In the genomic region with DNA sequence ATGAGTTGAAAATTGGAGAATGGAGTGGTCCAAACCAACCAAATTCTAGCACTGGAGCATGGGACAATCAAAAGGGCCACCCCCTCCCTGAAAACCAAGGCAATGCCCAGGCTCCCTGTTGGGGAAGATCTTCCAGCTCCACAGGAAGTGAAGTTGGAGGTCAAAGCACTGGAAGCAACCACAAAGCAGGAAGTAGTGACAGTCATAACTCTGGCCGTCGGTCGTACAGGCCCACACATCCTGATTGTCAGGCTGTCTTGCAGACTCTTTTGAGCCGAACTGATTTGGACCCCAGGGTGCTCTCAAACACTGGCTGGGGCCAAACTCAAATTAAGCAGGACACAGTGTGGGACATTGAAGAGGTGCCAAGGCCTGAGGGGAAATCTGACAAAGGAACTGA, we compare ENCODE assay signal across 14 cellular contexts.
DNase-seq lines count a peak whose midpoint lies in the region; ATAC-seq, FAIRE-seq and TF ChIP-seq lines count a peak whose summit lies in the region.
"Had no signal": no experiment of that assay in that cellular context is flagged by ENCODE, and none has a peak within 500 bp of the region (broad histone marks: within the 10 kb centered on the region; RNA-seq: fewer than 3 reads in every experiment).

No MANE protein-coding gene starts in this region.

- no peak for FAIRE-seq in H1 (lab: Jason Lieb, UNC)
- FAIRE-seq: pancreas had no signal

- H3K9me3 ChIP-seq in right atrium auricular region (no peaks in the 10 kb centered on the region), H1 (ENCODE audit: insufficient read depth in 2 of 2, low read depth in 1 of 2, low read length in 1 of 2) (no peaks in the 10 kb centered on the region), testis (no peaks in the 10 kb centered on the region), stomach (no peaks in the 10 kb centered on the region)
- H3K9me3 ChIP-seq: pancreas had no signal

- ATAC-seq in left ventricle myocardium superior, result peak; percentile 25
- ATAC-seq in T-cell (replicated peaks in 1 of 4), result peak in 2 of 4 experiments; percentile 29 to 41
- no peak for ATAC-seq in GM19351 (IDR thresholded peaks at IDR 0.05; ENCODE audit: unreplicated experiment)

- no peak overlapping the region for H3K4ac ChIP-seq in H1 (replicated peaks; ENCODE audit: insufficient read length, low read depth, low read length)

- no peak overlapping the region for H2BK5ac ChIP-seq in H1 (ENCODE audit: low read depth, low read length)

- peaks cover 28% of the 10 kb centered on the region for H3K36me3 ChIP-seq in right atrium auricular region
- peaks cover 8 to 46% (median 30%) of the 10 kb centered on the region in 4 experiments; a peak in 7 of 8 replicates for H3K36me3 ChIP-seq in H1 (ENCODE audit: control insufficient read depth in 2 of 4, insufficient read depth in 4 of 4, low read length in 3 of 4)
- H3K36me3 ChIP-seq in testis (ENCODE audit: low read depth, missing control alignments), result no peaks in the 10 kb centered on the region
- peaks cover 14 to 80% (median 72%) of the 10 kb centered on the region in 4 donors for H3K36me3 ChIP-seq in stomach

- H2BK15ac ChIP-seq in H1 (ENCODE audit: low read length), result no peak overlapping the region

- peaks cover 3 to 19% of the 10 kb centered on the region in 2 experiments; a peak in 3 of 4 replicates for H3K79me2 ChIP-seq in H1 (ENCODE audit: control insufficient read depth in 1 of 2, insufficient read depth in 2 of 2, low read length in 2 of 2)

- no peak overlapping the region for H3K18ac ChIP-seq in H1 (ENCODE audit: extremely low read depth, low read length)

- TF ChIP-seq POLR2A in H1 (IDR thresholded peaks at IDR 0.05; ENCODE audit: control extremely low read depth in 1 of 2, low read depth in 2 of 2, low read length in 2 of 2) (no peak), testis (IDR thresholded peaks at IDR 0.05) (no peak), stomach (IDR thresholded peaks at IDR 0.05) (no peak)

- peak overlapping the region in 1 of 3 donors; percentile 38 for H3K4me3 Mint-ChIP-seq in T-cell

- no peak overlapping the region for H3K56ac ChIP-seq in H1 (replicated peaks; ENCODE audit: insufficient read length, low read depth, low read length)

- DNase-seq in left ventricle myocardium superior, result no peak
- DNase-seq in right atrium auricular region (ENCODE audit: low spot score), result no peak
- DNase-seq in T-cell, result no peak
- no peak for DNase-seq in H1 (ENCODE audit: low read depth in 1 of 2, low spot score in 2 of 2)
- DNase-seq in NCI-H2081 (lab: John Stamatoyannopoulos, UW), result no peak
- DNase-seq in testis, result no peak
- DNase-seq in stomach, result no peak
- DNase-seq: activated CD8-positive, alpha-beta memory T cell treated with anti-CD3 and anti-CD28 coated beads, Interleukin-2, amount 50 U/mL, for 48 hours; NCI-H524; pancreas; stimulated activated CD4-positive, alpha-beta T cell treated with anti-CD3 and anti-CD28 coated beads, Interleukin-4, amount 100 ng/mL, for 1 hour; substantia nigra had no signal

- no peak overlapping the region for H2AFZ ChIP-seq in H1 (ENCODE audit: low read length)

- POLR2A ChIA-PET in T-cell (lab: Charles Lee) (no interaction called here), H1 (lab: Charles Lee; ENCODE audit: partially characterized antibody) (no interaction called here)

- no peak overlapping the region for H3K23ac ChIP-seq in H1 (ENCODE audit: insufficient read length)

- TF ChIP-seq RAD21 in H1 (IDR thresholded peaks at IDR 0.05 in 1 of 2, conservative IDR thresholded peaks at IDR 0.05 in 1 of 2; ENCODE audit: low read depth in 2 of 2, low read length in 2 of 2), result no peak

- H3K9me3 Mint-ChIP-seq in T-cell, result no peaks in the 10 kb centered on the region

- CTCF ChIA-PET in T-cell (lab: Charles Lee) (interaction anchor here in 1 of 2 donors (0.7 kb wide), 1 partner anchor 10 kb away, joined by 6 read pairs; no protein-coding TSS in a partner anchor), H1 (lab: Charles Lee; ENCODE audit: partially characterized antibody) (no interaction called here)

- 91% methylated on average over 4 of the region's 4 CpGs; no CpG with 5 or more reads in 1 of the 2 experiments for WGBS in H1 (ENCODE audit: extremely low coverage in 1 of 2, insufficient coverage in 1 of 2, insufficient read length in 1 of 2, insufficient replicate concordance in 2 of 2, low coverage in 1 of 2, low lambda C conversion rate in 2 of 2, missing lambda C conversion rate in 1 of 2), 2 experiments
- 76 to 81% methylated on average over 3 to 4 of the region's 4 CpGs for WGBS in testis, 2 donors
- WGBS in stomach, 5 donors, result 47 to 81% (median 73%) methylated on average over 4 of the region's 4 CpGs

- peaks cover 2 to 9% of the 10 kb centered on the region in 2 experiments for H4K20me1 ChIP-seq in H1 (replicated peaks in 1 of 2; ENCODE audit: control insufficient read depth in 1 of 2, insufficient read depth in 2 of 2, low read length in 2 of 2)

- H3K9ac ChIP-seq in H1 (replicated peaks in 1 of 4; ENCODE audit: extremely low read depth in 1 of 4, low read depth in 3 of 4, low read length in 3 of 4), result no peak overlapping the region

- no peak overlapping the region for H4K5ac ChIP-seq in H1 (ENCODE audit: insufficient read length, low read depth, low read length)

- H3K4me1 ChIP-seq in right atrium auricular region (peaks cover 0 to 34% of the 10 kb centered on the region in 2 donors), H1 (replicated peaks in 1 of 4; ENCODE audit: control insufficient read depth in 3 of 4, insufficient read depth in 4 of 4, low read length in 3 of 4) (no peaks in the 10 kb centered on the region), testis (no peaks in the 10 kb centered on the region), stomach (peaks cover 0 to 29% (median 7%) of the 10 kb centered on the region in 4 donors)
- H3K4me1 ChIP-seq: pancreas had no signal

- H3K4me2 ChIP-seq in H1 (ENCODE audit: insufficient read depth in 1 of 2, low read depth in 2 of 2, low read length in 2 of 2), result no peak overlapping the region

- H3K27me3 Mint-ChIP-seq in T-cell, result no peaks in the 10 kb centered on the region

- H3K4me1 Mint-ChIP-seq in T-cell, result peaks cover 51 to 61% (median 51%) of the 10 kb centered on the region in 3 donors

- H3K4me3 ChIP-seq in right atrium auricular region (no peak overlapping the region), H1 (ENCODE audit: extremely low read depth in 1 of 4, insufficient read depth in 2 of 4, low read depth in 3 of 4, low read length in 4 of 4) (no peak overlapping the region), testis (no peak overlapping the region), stomach (no peak overlapping the region)
- H3K4me3 ChIP-seq: pancreas had no signal

- no peaks in the 10 kb centered on the region for H3K27me3 ChIP-seq in right atrium auricular region
- H3K27me3 ChIP-seq in H1 (replicated peaks in 1 of 4; ENCODE audit: control insufficient read depth in 3 of 4, extremely low read depth in 1 of 4, insufficient read depth in 3 of 4, low read length in 3 of 4), result no peaks in the 10 kb centered on the region
- H3K27me3 ChIP-seq in testis, result no peaks in the 10 kb centered on the region
- no peaks in the 10 kb centered on the region for H3K27me3 ChIP-seq in stomach
- H3K27me3 ChIP-seq: pancreas had no signal

- intact Hi-C loops in left ventricle myocardium superior (cut with micrococcal nuclease) (no loop called here), testis (cut with DNase I; ENCODE audit: low total_unique reads) (no loop called here), stomach (cut with DNase I; ENCODE audit: low total_unique reads) (no loop called here)

- peak overlapping the region; percentile 84 to 88 for H3K27ac Mint-ChIP-seq in T-cell

- no peak overlapping the region for H2BK12ac ChIP-seq in H1 (ENCODE audit: low read depth, low read length)

- no peak overlapping the region for H2BK20ac ChIP-seq in H1 (ENCODE audit: low read length)

- no peak overlapping the region for H4K91ac ChIP-seq in H1 (replicated peaks; ENCODE audit: insufficient read length, low read length)

- peak overlapping the region; percentile 65; the same call in 1 of the 2 replicates for H4K8ac ChIP-seq in H1 (ENCODE audit: extremely low read depth, insufficient read depth, low read length)

- peaks cover 2% of the 10 kb centered on the region; the same call in 1 of the 2 replicates for H3K79me1 ChIP-seq in H1 (ENCODE audit: low read depth, low read length)

- TF ChIP-seq CTCF in right atrium auricular region (IDR thresholded peaks at IDR 0.05) (no peak), H1 (IDR thresholded peaks at IDR 0.05; ENCODE audit: control extremely low read depth in 1 of 3, insufficient read depth in 1 of 3, low read depth in 1 of 3, low read length in 3 of 3) (no peak), testis (IDR thresholded peaks at IDR 0.05) (no peak), stomach (IDR thresholded peaks at IDR 0.05) (no peak)

- TF ChIP-seq EP300 in H1 (IDR thresholded peaks at IDR 0.05; ENCODE audit: borderline replicate concordance in 1 of 2, low read depth in 2 of 2, low read length in 2 of 2), result no peak
- TF ChIP-seq EP300 in stomach (IDR thresholded peaks at IDR 0.05), result no peak

- no peaks in the 10 kb centered on the region for H3K23me2 ChIP-seq in H1 (ENCODE audit: low read depth, low read length)

- no peak overlapping the region for H2AK5ac ChIP-seq in H1 (ENCODE audit: low read depth, low read length)

- no peak overlapping the region for H3K14ac ChIP-seq in H1 (ENCODE audit: insufficient read length)

- H3K36me3 Mint-ChIP-seq in T-cell, result peaks cover 66% of the 10 kb centered on the region

- H2BK120ac ChIP-seq in H1 (replicated peaks; ENCODE audit: low read depth, low read length), result no peak overlapping the region

- H3K27ac ChIP-seq in right atrium auricular region (no peak overlapping the region), H1 (ENCODE audit: low read depth, low read length) (no peak overlapping the region), testis (no peak overlapping the region), stomach (no peak overlapping the region)
- H3K27ac ChIP-seq: C4-2B, pancreas had no signal

TF ChIP-seq in H1, 55 proteins besides CTCF, POLR2A, EP300 and RAD21 (continues in another document):
- TF ChIP-seq EGR1 (IDR thresholded peaks at IDR 0.05; ENCODE audit: borderline replicate concordance, low read depth, low read length) (no peak), ZNF274 (IDR thresholded peaks at IDR 0.05; ENCODE audit: borderline replicate concordance, extremely low read depth, low read length) (no peak), EZH2 (IDR thresholded peaks at IDR 0.05; ENCODE audit: low read depth, low read length, severe bottlenecking) (no peak), GABPA (IDR thresholded peaks at IDR 0.05; ENCODE audit: borderline replicate concordance, insufficient read depth, low read length) (no peak), NRF1 (IDR thresholded peaks at IDR 0.05; ENCODE audit: low read depth, low read length) (no peak), RBBP5 (IDR thresholded peaks at IDR 0.05; ENCODE audit: borderline replicate concordance, low read depth, low read length) (no peak), JUND (IDR thresholded peaks at IDR 0.05; ENCODE audit: low read length) (no peak), BRCA1 (IDR thresholded peaks at IDR 0.05; ENCODE audit: low read depth, low read length) (no peak)
- TF ChIP-seq, protein P1, sequence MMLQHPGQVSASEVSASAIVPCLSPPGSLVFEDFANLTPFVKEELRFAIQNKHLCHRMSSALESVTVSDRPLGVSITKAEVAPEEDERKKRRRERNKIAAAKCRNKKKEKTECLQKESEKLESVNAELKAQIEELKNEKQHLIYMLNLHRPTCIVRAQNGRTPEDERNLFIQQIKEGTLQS (IDR thresholded peaks at IDR 0.05; ENCODE audit: insufficient read depth, low read depth, low read length), result no peak
